ENCODE assay signal across 20 cellular contexts in the genomic region with DNA sequence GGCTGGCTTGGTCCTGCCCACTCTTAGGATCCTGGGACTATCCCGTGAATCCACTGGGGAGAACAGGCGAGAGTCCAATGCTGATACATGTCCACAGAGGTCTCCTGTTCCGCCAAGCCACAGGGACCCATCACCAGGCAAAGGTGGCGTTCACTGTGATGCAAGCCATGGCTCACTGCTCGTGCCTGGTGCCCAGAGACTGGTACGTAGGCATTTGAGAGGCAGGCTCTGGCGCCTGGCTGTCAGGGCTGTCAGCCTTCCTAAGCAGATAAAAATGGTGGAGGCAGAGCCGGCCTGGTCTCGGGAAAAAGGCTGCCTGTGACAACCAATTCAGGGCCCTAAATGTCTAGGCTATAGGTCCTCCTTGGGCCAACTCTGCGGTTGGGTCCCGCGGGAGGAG.
"Had no signal": no experiment of that assay in that cellular context is flagged by ENCODE, and none has a peak within 500 bp of the region (broad histone marks: within the 10 kb centered on the region; RNA-seq: fewer than 3 reads in every experiment).

No MANE protein-coding gene starts in this region.

- H3K36me3 Mint-ChIP-seq: mesothelial cell of epicardium had no signal

- DNase-seq: dermis blood vessel endothelial cell; dorsolateral prefrontal cortex; effector CD4-positive, alpha-beta T cell; effector memory CD4-positive, alpha-beta T cell; foreskin keratinocyte; glutamatergic neuron; head of caudate nucleus; heart right ventricle; hypothalamus; immature natural killer cell; islet precursor cell; left cardiac atrium; left lung; left ventricle myocardium superior; lower lobe of right lung; mesenchymal stem cell; mucosa of descending colon had no signal

- H3K4me1 ChIP-seq: esophagus muscularis mucosa, foreskin keratinocyte, heart right ventricle, left lung, lower lobe of right lung had no signal

- H3K4me3 ChIP-seq: coronary artery, dorsolateral prefrontal cortex, esophagus muscularis mucosa, heart right ventricle, left lung, lower lobe of right lung, mucosa of descending colon had no signal

- H3K27ac ChIP-seq: coronary artery, dorsolateral prefrontal cortex, esophagus muscularis mucosa, foreskin keratinocyte, heart right ventricle, left lung, lower lobe of right lung had no signal

- H3K4me1 Mint-ChIP-seq: immature natural killer cell, mesothelial cell of epicardium had no signal

- H3K27ac Mint-ChIP-seq: immature natural killer cell, mesothelial cell of epicardium had no signal

- H3K4me3 Mint-ChIP-seq: immature natural killer cell, mesothelial cell of epicardium had no signal

- H3K27me3 ChIP-seq: foreskin keratinocyte, left lung had no signal

- ATAC-seq: foreskin keratinocyte, heart right ventricle, left cardiac atrium, left lung, left ventricle myocardium superior, lower lobe of right lung, mucosa of descending colon had no signal

- H3K36me3 ChIP-seq: esophagus muscularis mucosa, heart right ventricle, left lung, lower lobe of right lung had no signal
